26 cellular contexts compared by ENCODE assay signal in the genomic region with DNA sequence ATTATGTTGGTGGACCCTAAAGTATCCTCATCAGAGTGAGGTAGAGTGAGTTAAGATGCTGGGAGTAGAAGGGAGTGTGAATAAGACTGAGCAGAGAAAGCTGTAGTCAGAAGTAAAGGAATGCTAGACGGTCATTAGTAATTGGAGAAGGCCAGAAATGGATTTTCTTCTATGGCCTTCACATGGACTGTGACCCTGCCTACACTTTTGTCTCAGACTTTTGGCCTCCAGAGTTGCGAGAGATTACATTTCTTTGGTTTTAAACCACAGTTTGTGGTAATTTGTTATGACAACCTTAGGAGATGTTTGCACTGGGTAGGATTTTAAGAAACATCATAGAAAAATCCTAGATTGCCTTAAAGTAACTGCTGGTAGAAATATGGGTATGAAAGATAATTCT.
"Had no signal": no experiment of that assay in that cellular context is flagged by ENCODE, and none has a peak within 500 bp of the region (broad histone marks: within the 10 kb centered on the region; RNA-seq: fewer than 3 reads in every experiment).

No MANE protein-coding gene starts in this region.

- H3K9me3 ChIP-seq: uterus had no signal

- H3K4me3 ChIP-seq: breast epithelium, hepatocyte, tibial artery, uterus had no signal

- H3K27me3 Mint-ChIP-seq: activated B cell treated with CpG ODN at 0.5 μM for 24 hours; activated CD4-positive, alpha-beta memory T cell treated with anti-CD3 and anti-CD28 coated beads, Interleukin-2, amount 10 ng/mL, durations not matched to agents 7 days and 5 days; activated CD8-positive, alpha-beta memory T cell treated with anti-CD3 and anti-CD28 coated beads, Interleukin-2, amount 10 ng/mL, durations not matched to agents 7 days and 5 days; activated naive CD8-positive, alpha-beta T cell treated with anti-CD3 and anti-CD28 coated beads for 36 hours; naive thymus-derived CD8-positive, alpha-beta T cell; stimulated activated naive B cell treated with anti-CD40 and anti-IgM and Interleukin-4, amounts not matched to agents 10 μg/mL and 1 μg/mL and 100 μg/mL, for 72 hours had no signal

- ATAC-seq: activated CD8-positive, alpha-beta memory T cell treated with anti-CD3 and anti-CD28 coated beads, Interleukin-2, amount 10 ng/mL, durations not matched to agents 7 days and 5 days; esophagus mucosa; foreskin keratinocyte; left cardiac atrium; naive thymus-derived CD8-positive, alpha-beta T cell; sciatic nerve; stimulated activated naive B cell treated with anti-CD40 and anti-IgM and Interleukin-4, amounts not matched to agents 10 μg/mL and 1 μg/mL and 100 μg/mL, for 72 hours had no signal

- H3K27ac ChIP-seq: breast epithelium, foreskin keratinocyte, hepatocyte, parathyroid adenoma, tibial artery, uterus had no signal

- H3K36me3 Mint-ChIP-seq: activated CD8-positive, alpha-beta memory T cell treated with anti-CD3 and anti-CD28 coated beads, Interleukin-2, amount 10 ng/mL, durations not matched to agents 7 days and 5 days; activated naive CD8-positive, alpha-beta T cell treated with anti-CD3 and anti-CD28 coated beads for 36 hours; stimulated activated naive B cell treated with anti-CD40 and anti-IgM and Interleukin-4, amounts not matched to agents 10 μg/mL and 1 μg/mL and 100 μg/mL, for 72 hours had no signal

- H3K27me3 ChIP-seq: breast epithelium, foreskin keratinocyte, hepatocyte, tibial artery, uterus had no signal

- H3K27ac Mint-ChIP-seq: activated B cell treated with CpG ODN at 0.5 μM for 24 hours; activated CD4-positive, alpha-beta memory T cell treated with anti-CD3 and anti-CD28 coated beads, Interleukin-2, amount 10 ng/mL, durations not matched to agents 7 days and 5 days; activated CD8-positive, alpha-beta memory T cell treated with anti-CD3 and anti-CD28 coated beads, Interleukin-2, amount 10 ng/mL, durations not matched to agents 7 days and 5 days; activated naive CD8-positive, alpha-beta T cell treated with anti-CD3 and anti-CD28 coated beads for 36 hours; naive thymus-derived CD8-positive, alpha-beta T cell; stimulated activated naive B cell treated with anti-CD40 and anti-IgM and Interleukin-4, amounts not matched to agents 10 μg/mL and 1 μg/mL and 100 μg/mL, for 72 hours; T-helper 2 cell treated with Interferon-gamma antibody and Interleukin-4, amounts not matched to agents 5 μg/mL and 100 μg/mL, for 36 hours had no signal

- H3K4me1 ChIP-seq: breast epithelium, foreskin keratinocyte, parathyroid adenoma, tibial artery, uterus had no signal

- H3K4me3 Mint-ChIP-seq: activated B cell treated with CpG ODN at 0.5 μM for 24 hours; activated CD4-positive, alpha-beta memory T cell treated with anti-CD3 and anti-CD28 coated beads, Interleukin-2, amount 10 ng/mL, durations not matched to agents 7 days and 5 days; activated CD8-positive, alpha-beta memory T cell treated with anti-CD3 and anti-CD28 coated beads, Interleukin-2, amount 10 ng/mL, durations not matched to agents 7 days and 5 days; activated naive CD8-positive, alpha-beta T cell treated with anti-CD3 and anti-CD28 coated beads for 36 hours; naive thymus-derived CD8-positive, alpha-beta T cell; stimulated activated naive B cell treated with anti-CD40 and anti-IgM and Interleukin-4, amounts not matched to agents 10 μg/mL and 1 μg/mL and 100 μg/mL, for 72 hours; T-helper 2 cell treated with Interferon-gamma antibody and Interleukin-4, amounts not matched to agents 5 μg/mL and 100 μg/mL, for 36 hours had no signal

- H3K36me3 ChIP-seq: breast epithelium, tibial artery, uterus had no signal

- DNase-seq: activated B cell treated with CpG ODN at 0.5 μM for 24 hours; activated CD4-positive, alpha-beta memory T cell treated with anti-CD3 and anti-CD28 coated beads, Interleukin-2, amount 10 ng/mL, durations not matched to agents 7 days and 5 days; activated CD4-positive, alpha-beta T cell treated with anti-CD3 and anti-CD28 coated beads for 48 hours; activated CD8-positive, alpha-beta memory T cell treated with anti-CD3 and anti-CD28 coated beads, Interleukin-2, amount 10 ng/mL, durations not matched to agents 7 days and 5 days; activated naive CD4-positive, alpha-beta T cell; activated naive CD8-positive, alpha-beta T cell treated with anti-CD3 and anti-CD28 coated beads for 36 hours; cerebellar nuclear complex; cortex of kidney; effector CD8-positive, alpha-beta T cell; foreskin keratinocyte; left cardiac atrium; mesendoderm; naive thymus-derived CD8-positive, alpha-beta T cell; stimulated activated CD4-positive, alpha-beta T cell treated with anti-CD3 and anti-CD28 coated beads, Interleukin-4, amount 100 ng/mL, for 4 hours; stimulated activated naive B cell treated with anti-CD40 and anti-IgM and Interleukin-4, amounts not matched to agents 10 μg/mL and 1 μg/mL and 100 μg/mL, for 72 hours; substantia nigra; tibial artery; uterus had no signal

- H3K4me2 ChIP-seq: hepatocyte had no signal

- FAIRE-seq: islet of Langerhans, TTC549 had no signal

- H2AFZ ChIP-seq: hepatocyte, parathyroid adenoma had no signal

- H3K9ac ChIP-seq: parathyroid adenoma had no signal

- H3K9me3 Mint-ChIP-seq: activated CD4-positive, alpha-beta memory T cell treated with anti-CD3 and anti-CD28 coated beads, Interleukin-2, amount 10 ng/mL, durations not matched to agents 7 days and 5 days; T-helper 2 cell treated with Interferon-gamma antibody and Interleukin-4, amounts not matched to agents 5 μg/mL and 100 μg/mL, for 36 hours had no signal

- H3K4me1 Mint-ChIP-seq: activated CD4-positive, alpha-beta memory T cell treated with anti-CD3 and anti-CD28 coated beads, Interleukin-2, amount 10 ng/mL, durations not matched to agents 7 days and 5 days; activated CD8-positive, alpha-beta memory T cell treated with anti-CD3 and anti-CD28 coated beads, Interleukin-2, amount 10 ng/mL, durations not matched to agents 7 days and 5 days; stimulated activated naive B cell treated with anti-CD40 and anti-IgM and Interleukin-4, amounts not matched to agents 10 μg/mL and 1 μg/mL and 100 μg/mL, for 72 hours had no signal

- H3K79me2 ChIP-seq: hepatocyte, parathyroid adenoma had no signal
